ENCODE assay signal across 20 cellular contexts in the genomic region with DNA sequence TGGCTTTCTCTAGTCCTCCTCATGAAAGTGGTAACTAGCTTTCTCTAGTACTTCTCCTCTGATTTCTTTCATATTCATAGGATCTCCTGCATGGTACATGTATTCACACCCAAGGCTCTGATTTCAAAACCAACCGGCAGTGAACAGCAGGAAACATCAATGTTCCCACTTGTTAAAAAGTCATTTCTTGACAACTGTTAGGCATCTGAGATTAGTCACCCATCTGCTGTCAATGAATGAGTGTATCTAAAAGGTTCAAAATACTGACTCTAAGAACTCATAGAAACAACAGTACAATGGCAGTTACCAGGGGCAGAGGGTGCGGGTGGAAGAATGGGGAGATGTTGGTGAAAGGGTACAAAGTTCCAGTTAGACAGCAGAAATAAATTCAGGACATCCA.
"Had no signal": no experiment of that assay in that cellular context is flagged by ENCODE, and none has a peak within 500 bp of the region (broad histone marks: within the 10 kb centered on the region; RNA-seq: fewer than 3 reads in every experiment).

No MANE protein-coding gene starts in this region.

- H3K9me3 ChIP-seq: esophagus muscularis mucosa, gastrocnemius medialis, heart right ventricle, left lung, lower lobe of right lung, mucosa of descending colon had no signal

- H3K4me1 ChIP-seq: esophagus muscularis mucosa, gastrocnemius medialis, heart right ventricle, left lung, lower lobe of right lung had no signal

- H3K36me3 ChIP-seq: esophagus muscularis mucosa, gastrocnemius medialis, heart right ventricle, left lung, lower lobe of right lung had no signal

- H3K4me1 Mint-ChIP-seq: mesothelial cell of epicardium had no signal

- H3K4me3 ChIP-seq: coronary artery, dorsolateral prefrontal cortex, esophagus muscularis mucosa, gastrocnemius medialis, heart right ventricle, left lung, lower lobe of right lung, mucosa of descending colon had no signal

- ATAC-seq: gastrocnemius medialis, heart right ventricle, left cardiac atrium, left lung, left ventricle myocardium superior, lower lobe of right lung, mucosa of descending colon had no signal

- H3K36me3 Mint-ChIP-seq: mesothelial cell of epicardium had no signal

- H3K27ac Mint-ChIP-seq: mesothelial cell of epicardium had no signal

- DNase-seq: dermis blood vessel endothelial cell; dorsolateral prefrontal cortex; effector CD4-positive, alpha-beta T cell; effector memory CD4-positive, alpha-beta T cell; foreskin fibroblast; foreskin melanocyte; gastrocnemius medialis; glutamatergic neuron; head of caudate nucleus; heart right ventricle; hippocampal formation; left cardiac atrium; left lung; left ventricle myocardium superior; lower lobe of right lung; mesenchymal stem cell; mucosa of descending colon had no signal

- H3K27me3 ChIP-seq: esophagus muscularis mucosa, gastrocnemius medialis, heart right ventricle, left lung had no signal

- H3K27ac ChIP-seq: coronary artery, dorsolateral prefrontal cortex, esophagus muscularis mucosa, gastrocnemius medialis, heart right ventricle, left lung, lower lobe of right lung had no signal

- H3K4me3 Mint-ChIP-seq: mesothelial cell of epicardium had no signal
